Comparison of ENCODE assay signal across 8 cellular contexts in the genomic region with DNA sequence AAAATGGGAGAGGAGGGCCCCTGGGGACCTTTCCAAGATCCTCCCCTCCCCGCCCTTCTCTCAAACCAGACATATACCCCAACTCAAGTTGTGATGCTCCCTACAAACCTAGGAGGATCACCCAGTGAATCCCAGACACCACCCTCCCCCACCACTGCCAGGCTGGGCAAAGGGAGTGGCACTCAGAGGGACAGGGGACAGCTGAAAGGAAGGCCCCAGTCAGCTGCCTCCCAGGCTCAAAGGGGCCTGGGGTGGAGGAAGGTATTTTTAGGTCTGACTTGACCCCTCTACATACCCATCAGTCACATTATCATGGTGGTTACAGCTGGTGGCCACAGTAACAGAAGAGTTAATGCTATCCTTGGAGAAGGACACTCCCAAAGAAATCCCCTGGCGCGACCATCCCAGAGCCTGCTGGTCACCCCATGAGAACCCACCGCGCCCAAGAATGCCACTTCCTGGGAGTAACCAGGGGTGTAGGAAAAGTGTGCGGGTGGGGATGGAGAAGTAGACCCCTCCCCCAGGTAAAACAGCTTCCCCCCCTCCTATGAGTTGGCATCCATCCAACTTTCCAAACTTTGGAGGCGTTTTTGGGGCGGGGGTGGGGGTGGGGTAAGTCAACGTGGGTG. TPM values are rescaled to one million over a fixed set of nuclear protein-coding genes. Genes with fewer than 3 reads are reported as not detected.
DNase-seq lines count a peak whose midpoint lies in the region; ATAC-seq and TF ChIP-seq lines count a peak whose summit lies in the region.
"Had no signal": no experiment of that assay in that cellular context is flagged by ENCODE, and none has a peak within 500 bp of the region (broad histone marks: within the 10 kb centered on the region; RNA-seq: fewer than 3 reads in every experiment).

No MANE protein-coding gene starts in this region.

- H4K20me1 ChIP-seq in GM23248 (ENCODE audit: insufficient read depth): 0 out of 2 replicates have a peak, but pooled peaks cover 4% of the 10 kb centered on the region

- no peaks in the 10 kb centered on the region for H3K27me3 ChIP-seq in GM23248 (replicated peaks; ENCODE audit: insufficient read depth)

- H3K4me1 ChIP-seq in GM23248 (ENCODE audit: insufficient read depth): peaks cover 25% of the 10 kb centered on the region

- no peak for ATAC-seq in T-helper 17 cell
- no peak for ATAC-seq in stimulated activated effector memory CD8-positive, alpha-beta T cell treated with anti-CD3 and anti-CD28 coated beads, Interleukin-12 subunit alpha, Interleukin-12 subunit beta, amount 100 ng/mL, for 72 hours

- WGBS in GM23248 (ENCODE audit: low coverage in 1 of 2, low lambda C conversion rate in 2 of 2, missing lambda C conversion rate in 2 of 2), 2 experiments: 12 to 24% methylated on average over 6 to 9 of the region's 9 CpGs

- peaks cover 45% of the 10 kb centered on the region for H3K4me1 Mint-ChIP-seq in T-helper 17 cell
- peaks cover 38% of the 10 kb centered on the region for H3K4me1 Mint-ChIP-seq in glutamatergic neuron (ENCODE audit: low read depth, unreplicated experiment)
- H3K4me1 Mint-ChIP-seq in stimulated activated effector memory CD8-positive, alpha-beta T cell treated with anti-CD3 and anti-CD28 coated beads, Interleukin-12 subunit alpha, Interleukin-12 subunit beta, amount 100 ng/mL, for 72 hours: peaks cover 70% of the 10 kb centered on the region

- DNase-seq in GM23248 (peak; percentile 47), T-helper 17 cell (no peak), glutamatergic neuron (no peak), HPDE6-E6E7 (ENCODE audit: extremely low spot score) (no peak), occipital lobe (lab: John Stamatoyannopoulos, UW) (no peak)
- no peak for DNase-seq in stimulated activated effector memory CD8-positive, alpha-beta T cell treated with anti-CD3 and anti-CD28 coated beads, Interleukin-12 subunit alpha, Interleukin-12 subunit beta, amount 100 ng/mL, for 72 hours (ENCODE audit: low spot score in 2 of 2)
- DNase-seq in stimulated activated CD4-positive, alpha-beta T cell treated with anti-CD3 and anti-CD28 coated beads, Interleukin-1b, Interleukin-23, amount 100 ng/mL, for 48 hours: no peak
- DNase-seq: stimulated activated CD4-positive, alpha-beta T cell treated with anti-CD3 and anti-CD28 coated beads, Interleukin-12 subunit alpha, Interleukin-12 subunit beta, amount 100 ng/mL, for 4 hours had no signal

- peaks cover 13% of the 10 kb centered on the region for H3K9me3 Mint-ChIP-seq in glutamatergic neuron (ENCODE audit: unreplicated experiment)
- H3K9me3 Mint-ChIP-seq in stimulated activated effector memory CD8-positive, alpha-beta T cell treated with anti-CD3 and anti-CD28 coated beads, Interleukin-12 subunit alpha, Interleukin-12 subunit beta, amount 100 ng/mL, for 72 hours: no peaks in the 10 kb centered on the region

- in situ Hi-C loops in GM23248 (cut with MboI): no loop called here

- H3K27ac ChIP-seq in GM23248: peak overlapping the region; percentile 21; the same call in 1 of the 2 replicates

- peaks cover 3% of the 10 kb centered on the region; the same call in 1 of the 2 replicates for H3K36me3 ChIP-seq in GM23248 (ENCODE audit: low read depth)

- H3K9me2 ChIP-seq in GM23248 (ENCODE audit: insufficient read depth): no peaks in the 10 kb centered on the region

- peak overlapping the region; percentile 83 for H3K4me2 ChIP-seq in GM23248 (ENCODE audit: unreplicated experiment)

- H3K27me3 Mint-ChIP-seq in T-helper 17 cell (no peaks in the 10 kb centered on the region), glutamatergic neuron (ENCODE audit: unreplicated experiment) (peaks cover 9% of the 10 kb centered on the region)

- H3K27ac Mint-ChIP-seq in T-helper 17 cell: peak overlapping the region; percentile 89
- peak overlapping the region; percentile 28 for H3K27ac Mint-ChIP-seq in glutamatergic neuron (ENCODE audit: unreplicated experiment)
- H3K27ac Mint-ChIP-seq in stimulated activated effector memory CD8-positive, alpha-beta T cell treated with anti-CD3 and anti-CD28 coated beads, Interleukin-12 subunit alpha, Interleukin-12 subunit beta, amount 100 ng/mL, for 72 hours: peak overlapping the region; percentile 83

- H3K9ac ChIP-seq in GM23248: peak overlapping the region; percentile 81

- H3K36me3 Mint-ChIP-seq in T-helper 17 cell (ENCODE audit: low read depth) (peaks cover 5% of the 10 kb centered on the region), glutamatergic neuron (ENCODE audit: unreplicated experiment) (peaks cover 5% of the 10 kb centered on the region)
- peaks cover 45% of the 10 kb centered on the region for H3K36me3 Mint-ChIP-seq in stimulated activated effector memory CD8-positive, alpha-beta T cell treated with anti-CD3 and anti-CD28 coated beads, Interleukin-12 subunit alpha, Interleukin-12 subunit beta, amount 100 ng/mL, for 72 hours

- H3K4me3 ChIP-seq in GM23248: peak overlapping the region; percentile 76

- TF ChIP-seq CTCF in glutamatergic neuron (IDR thresholded peaks at IDR 0.05; ENCODE audit: partially characterized antibody, unreplicated experiment): no peak

- peaks cover 46% of the 10 kb centered on the region for H3K79me2 ChIP-seq in GM23248 (ENCODE audit: insufficient read depth)

- peaks cover 25% of the 10 kb centered on the region for H3F3A ChIP-seq in GM23248 (ENCODE audit: insufficient read depth)

- peak overlapping the region; percentile 98 for H3K4me3 Mint-ChIP-seq in T-helper 17 cell
- peak overlapping the region; percentile 87 for H3K4me3 Mint-ChIP-seq in glutamatergic neuron (ENCODE audit: unreplicated experiment)
- H3K4me3 Mint-ChIP-seq in stimulated activated effector memory CD8-positive, alpha-beta T cell treated with anti-CD3 and anti-CD28 coated beads, Interleukin-12 subunit alpha, Interleukin-12 subunit beta, amount 100 ng/mL, for 72 hours: peak overlapping the region; percentile 95

- H2AFZ ChIP-seq in GM23248: no peak overlapping the region

- H3K9me3 ChIP-seq in GM23248 (ENCODE audit: low read depth): no peaks in the 10 kb centered on the region
- H3K9me3 ChIP-seq in T-helper 17 cell (ENCODE audit: control insufficient read depth, low read length, poor library complexity, severe bottlenecking): no peaks in the 10 kb centered on the region

RNA-seq across cellular contexts. Expression of gene CACNB1, which starts 1.2 kb away (rescaled TPM):
- total RNA-seq in GM23248 (2014; rRNA removed; shearing (Covaris generic)): 6.6 and 8.1 TPM in 2 replicates
- polyA plus RNA-seq in GM23248 (2016; fragmentation: Nextera tagmentation; extraction: Ambion mirVana): 6.0 and 7.1 TPM in 2 replicates
- total RNA-seq in T-helper 17 cell: 10 to 100 TPM; 21.4 to 21.9 TPM
- total RNA-seq in glutamatergic neuron (ENCODE audit: unreplicated experiment): 77.1 TPM
- total RNA-seq in occipital lobe: 20.6 TPM

RNA-seq across cellular contexts. Expression of gene RPL19, which starts 3.8 kb away (rescaled TPM):
- total RNA-seq in GM23248 (2014; rRNA removed; shearing (Covaris generic)): 1,500 and 1,636 TPM in 2 replicates
- polyA plus RNA-seq in GM23248 (2016; fragmentation: Nextera tagmentation; extraction: Ambion mirVana): 892 and 903 TPM in 2 replicates
- 1,000 to 10,000 TPM; 3,035 to 3,199 TPM for total RNA-seq in T-helper 17 cell
- 877 TPM for total RNA-seq in glutamatergic neuron (ENCODE audit: unreplicated experiment)
- total RNA-seq in occipital lobe: 958 TPM

RNA-seq across cellular contexts. Expression of gene STAC2, which starts 29.4 kb away (rescaled TPM):
- not detected in 2 replicates for total RNA-seq in GM23248 (2014; rRNA removed; shearing (Covaris generic))
- polyA plus RNA-seq in GM23248 (2016; fragmentation: Nextera tagmentation; extraction: Ambion mirVana): 0.05 TPM in 1 of 2 replicates, not detected in the other
- total RNA-seq in T-helper 17 cell (not detected), glutamatergic neuron (ENCODE audit: unreplicated experiment) (1.8 TPM), occipital lobe (0.31 TPM)

RNA-seq across cellular contexts. Expression of gene ARL5C, which starts 30.3 kb away (rescaled TPM):
- not detected in 2 replicates for total RNA-seq in GM23248 (2014; rRNA removed; shearing (Covaris generic))
- polyA plus RNA-seq in GM23248 (2016; fragmentation: Nextera tagmentation; extraction: Ambion mirVana): not detected in 2 replicates
- total RNA-seq in T-helper 17 cell: not detected
- total RNA-seq in glutamatergic neuron (ENCODE audit: unreplicated experiment): not detected
- total RNA-seq in occipital lobe: not detected

RNA-seq across cellular contexts. Expression of gene PLXDC1, which starts 44.9 kb away (rescaled TPM):
- total RNA-seq in GM23248 (2014; rRNA removed; shearing (Covaris generic)): not detected in 2 replicates
- 0.24 and 0.71 TPM in 2 replicates for polyA plus RNA-seq in GM23248 (2016; fragmentation: Nextera tagmentation; extraction: Ambion mirVana)
- total RNA-seq in T-helper 17 cell (10 to 100 TPM in 1 of 2 donors, 1 to 10 TPM in 1; 7.5 to 11.7 TPM), glutamatergic neuron (ENCODE audit: unreplicated experiment) (not detected), occipital lobe (9.4 TPM)

Comparison
In these comparisons a context has a peak if more than half of its experiments do, and no peak if none do; other contexts are left out.
1. H3K27ac Mint-ChIP-seq: peak in every context shown above with its lines; median percentile 89 in T-helper 17 cell; 83 in stimulated activated effector memory CD8-positive, alpha-beta T cell treated with anti-CD3 and anti-CD28 coated beads, Interleukin-12 subunit alpha, Interleukin-12 subunit beta, amount 100 ng/mL, for 72 hours; 28 in glutamatergic neuron.